ENCODE assay signal across 8 cellular contexts in the genomic region with DNA sequence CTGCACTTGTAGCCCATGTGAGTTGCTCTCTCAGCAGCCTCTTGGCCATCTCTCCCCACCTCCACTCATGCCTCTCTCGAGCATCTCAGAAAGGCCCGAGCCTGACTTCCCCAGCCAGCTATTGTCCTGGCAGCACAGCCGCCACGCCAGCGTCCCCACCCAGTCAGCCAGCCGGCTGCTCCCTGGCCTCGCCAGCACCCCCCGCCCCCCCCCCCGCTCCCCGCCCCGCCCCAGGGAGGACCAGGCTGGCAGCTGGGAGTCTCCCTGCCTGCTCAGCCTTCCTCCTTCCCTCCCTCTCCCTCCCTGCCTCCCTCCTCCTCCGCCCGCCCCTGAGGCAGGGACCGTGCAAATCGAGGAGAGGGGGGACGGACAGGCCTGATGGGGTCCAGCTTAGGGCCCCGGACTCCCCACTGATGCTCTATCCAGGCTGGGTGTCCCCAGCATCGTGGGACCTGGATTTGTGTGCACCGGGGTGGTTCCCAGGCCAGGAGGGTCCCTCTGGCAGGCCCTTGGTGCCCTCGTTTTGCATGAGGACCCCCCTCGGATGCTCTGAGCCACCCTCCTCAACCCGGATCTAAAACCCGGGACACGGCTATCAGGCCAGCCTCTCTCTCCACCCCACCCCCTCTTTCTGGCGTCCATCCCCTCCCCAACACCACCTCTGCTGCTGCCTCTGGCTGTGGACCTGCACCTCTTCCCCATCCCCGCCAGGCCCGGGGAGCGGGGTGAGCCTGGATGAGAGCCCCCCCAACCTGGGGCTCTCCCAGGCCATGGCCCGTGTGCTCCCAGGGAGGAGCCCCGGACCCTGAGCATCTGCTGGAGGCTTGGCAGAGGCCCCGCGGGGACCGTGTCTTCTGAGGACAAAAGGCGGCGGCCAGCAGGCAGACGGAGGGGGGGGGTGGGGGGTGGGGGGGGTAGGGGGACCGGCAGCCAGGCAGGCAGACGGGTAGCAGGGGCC. TPM values are rescaled to one million over a fixed set of nuclear protein-coding genes. Genes with fewer than 3 reads are reported as not detected.
DNase-seq lines count a peak whose midpoint lies in the region; ATAC-seq and TF ChIP-seq lines count a peak whose summit lies in the region.

TSS of gene GPR173 (plus strand) at position 621 of the 958 bp plus-strand sequence. CDS start 27,833 bp downstream, outside the sequence.

- H3K27ac ChIP-seq in mesodermal cell (ENCODE audit: low read depth, low read length, severe bottlenecking) (peak within 1 kb of the TSS; percentile 86), upper lobe of left lung (peak within 1 kb of the TSS in 2 of 4 donors; percentile 15 to 41)

- ATAC-seq in upper lobe of left lung (ENCODE audit: low FRiP score in 2 of 2) (peak; percentile 51 to 93), GM18861 (IDR thresholded peaks at IDR 0.05; ENCODE audit: unreplicated experiment) (no peak), HG03457 (IDR thresholded peaks at IDR 0.05; ENCODE audit: unreplicated experiment) (no peak)

- no peaks in the 10 kb centered on the region for H3K9me3 Mint-ChIP-seq in endothelial cell (ENCODE audit: unreplicated experiment)

- H3K27me3 ChIP-seq in upper lobe of left lung = no peaks in the 10 kb centered on the region

- DNase-seq in GM04503 (ENCODE audit: low read depth) (peak; percentile 36), NCI-H774 (lab: John Stamatoyannopoulos, UW) (peak; percentile 33), endothelial cell (ENCODE audit: low spot score) (peak; percentile 15), upper lobe of left lung (peak; percentile 56 to 71)
- DNase-seq in effector CD4-positive, alpha-beta T cell = no peak

- WGBS in mesodermal cell (ENCODE audit: insufficient coverage in 2 of 2), 2 experiments = 0% methylated on average over 1 to 4 of the region's 38 CpGs
- 3 to 41% methylated on average over 11 to 25 of the region's 38 CpGs for WGBS in upper lobe of left lung, 2 donors

- H3K4me3 Mint-ChIP-seq in endothelial cell (ENCODE audit: unreplicated experiment) = peak within 1 kb of the TSS; percentile 89

- TF ChIP-seq CTCF in endothelial cell (IDR thresholded peaks at IDR 0.05; ENCODE audit: unreplicated experiment) = no peak
- no peak for TF ChIP-seq CTCF in upper lobe of left lung (IDR thresholded peaks at IDR 0.05)

- peaks cover 9% of the 10 kb centered on the region for H3K27me3 Mint-ChIP-seq in endothelial cell (ENCODE audit: unreplicated experiment)

- no peak within 1 kb of the TSS for H3K27ac Mint-ChIP-seq in endothelial cell (ENCODE audit: unreplicated experiment)

- H3K36me3 ChIP-seq in mesodermal cell (ENCODE audit: control insufficient read depth, insufficient read depth, low read length) = no peaks in the 10 kb centered on the region
- no peaks in the 10 kb centered on the region for H3K36me3 ChIP-seq in upper lobe of left lung

- H3K36me3 Mint-ChIP-seq in endothelial cell (ENCODE audit: low read depth, unreplicated experiment) = no peaks in the 10 kb centered on the region

- H3K4me1 Mint-ChIP-seq in endothelial cell (ENCODE audit: unreplicated experiment) = peaks cover 11% of the 10 kb centered on the region

- TF ChIP-seq EP300 in upper lobe of left lung (IDR thresholded peaks at IDR 0.05) = no peak

- TF ChIP-seq POLR2A in upper lobe of left lung (IDR thresholded peaks at IDR 0.05) = no peak

- H3K4me1 ChIP-seq in mesodermal cell (ENCODE audit: control insufficient read depth, insufficient read depth, low read length, poor library complexity, severe bottlenecking) = peaks cover 6% of the 10 kb centered on the region
- no peaks in the 10 kb centered on the region for H3K4me1 ChIP-seq in upper lobe of left lung

- H3K9me3 ChIP-seq in mesodermal cell (ENCODE audit: control insufficient read depth, low read length) (no peaks in the 10 kb centered on the region), upper lobe of left lung (no peaks in the 10 kb centered on the region)

- H3K4me3 ChIP-seq in mesodermal cell (ENCODE audit: extremely low read depth, insufficient read depth, low read length, poor library complexity, severe bottlenecking) = peak within 1 kb of the TSS; percentile 47
- peak within 1 kb of the TSS in 3 of 4 donors; percentile 38 to 49 (median 42) for H3K4me3 ChIP-seq in upper lobe of left lung

RNA-seq across cellular contexts. Expression of gene GPR173, which starts in this region (rescaled TPM):
- 9.4 TPM for total RNA-seq in endothelial cell (ENCODE audit: unreplicated experiment)
- 7.4 TPM for polyA plus RNA-seq in mesodermal cell (2013, experiment 1 of 2)
- polyA plus RNA-seq in mesodermal cell (2013, experiment 2 of 2) = 7.3 TPM
- 1 to 10 TPM in 3 of 6 donors, under 1 TPM in 3; 0.46 to 1.3 (median 0.95) TPM for total RNA-seq in upper lobe of left lung

Comparison
In these comparisons a context has a peak if more than half of its experiments do, and no peak if none do; other contexts are left out.
1. ATAC-seq: peak in upper lobe of left lung (2 of 2); none in GM18861 (single experiment) and HG03457 (single experiment).